ENCODE assay signal across 13 cellular contexts in genomic region chrX:139058831-139059495, GRCh38.
A peak's percentile ranks its signal among the peaks of the same experiment; 100 is the strongest.
DNase-seq lines count a peak whose midpoint lies in the region; ATAC-seq, FAIRE-seq and TF ChIP-seq lines count a peak whose summit lies in the region.
"Had no signal": no experiment of that assay in that cellular context is flagged by ENCODE, and none has a peak within 500 bp of the region (broad histone marks: within the 10 kb centered on the region; RNA-seq: fewer than 3 reads in every experiment).

No MANE protein-coding gene starts in this region.

- H3K4me1 Mint-ChIP-seq in stimulated activated naive CD8-positive, alpha-beta T cell treated with anti-CD3 and anti-CD28 coated beads, Interleukin-15, amount 100 ng/mL, for 72 hours: no peaks in the 10 kb centered on the region

- H3K4me1 ChIP-seq in right cardiac atrium (ENCODE audit: control insufficient read depth, insufficient read depth, low read length): no peaks in the 10 kb centered on the region

- ATAC-seq in GM21717 (IDR thresholded peaks at IDR 0.05; ENCODE audit: unreplicated experiment) (peak; percentile 79), HG03039 (IDR thresholded peaks at IDR 0.05; ENCODE audit: unreplicated experiment) (no peak), right cardiac atrium (no peak)
- no peak for ATAC-seq in stimulated activated naive CD8-positive, alpha-beta T cell treated with anti-CD3 and anti-CD28 coated beads, Interleukin-15, amount 100 ng/mL, for 72 hours
- ATAC-seq: activated CD8-positive, alpha-beta T cell treated with anti-CD3 and anti-CD28 coated beads for 36 hours had no signal

- no peak for FAIRE-seq in bronchial epithelial cell (lab: Jason Lieb, UNC)
- FAIRE-seq: HTR-8/SVneo had no signal

- no peaks in the 10 kb centered on the region for H3K27me3 Mint-ChIP-seq in stimulated activated naive CD8-positive, alpha-beta T cell treated with anti-CD3 and anti-CD28 coated beads, Interleukin-15, amount 100 ng/mL, for 72 hours
- H3K27me3 Mint-ChIP-seq: activated CD8-positive, alpha-beta T cell treated with anti-CD3 and anti-CD28 coated beads for 36 hours; stimulated activated naive CD8-positive, alpha-beta T cell treated with anti-CD3 and anti-CD28 coated beads, Interleukin-15, Interleukin-2, amounts not matched to agents 100 ng/mL and 50 ng/mL, for 24 hours had no signal

- no peak overlapping the region for H3K4me3 Mint-ChIP-seq in stimulated activated naive CD8-positive, alpha-beta T cell treated with anti-CD3 and anti-CD28 coated beads, Interleukin-15, amount 100 ng/mL, for 72 hours
- H3K4me3 Mint-ChIP-seq: activated CD8-positive, alpha-beta T cell treated with anti-CD3 and anti-CD28 coated beads for 36 hours; stimulated activated naive CD8-positive, alpha-beta T cell treated with anti-CD3 and anti-CD28 coated beads, Interleukin-15, Interleukin-2, amounts not matched to agents 100 ng/mL and 50 ng/mL, for 24 hours had no signal

- intact Hi-C loops in right cardiac atrium (cut with DNase I): no loop called here

- H3K36me3 ChIP-seq in bronchial epithelial cell (ENCODE audit: control insufficient read depth, insufficient read depth, low read length): no peaks in the 10 kb centered on the region

- H3K9me3 Mint-ChIP-seq in stimulated activated naive CD8-positive, alpha-beta T cell treated with anti-CD3 and anti-CD28 coated beads, Interleukin-15, amount 100 ng/mL, for 72 hours: no peaks in the 10 kb centered on the region
- H3K9me3 Mint-ChIP-seq: activated CD8-positive, alpha-beta T cell treated with anti-CD3 and anti-CD28 coated beads for 36 hours; stimulated activated naive CD8-positive, alpha-beta T cell treated with anti-CD3 and anti-CD28 coated beads, Interleukin-15, Interleukin-2, amounts not matched to agents 100 ng/mL and 50 ng/mL, for 24 hours had no signal

- H3K27ac Mint-ChIP-seq in stimulated activated naive CD8-positive, alpha-beta T cell treated with anti-CD3 and anti-CD28 coated beads, Interleukin-15, amount 100 ng/mL, for 72 hours: no peak overlapping the region
- H3K27ac Mint-ChIP-seq: activated CD8-positive, alpha-beta T cell treated with anti-CD3 and anti-CD28 coated beads for 36 hours; stimulated activated naive CD8-positive, alpha-beta T cell treated with anti-CD3 and anti-CD28 coated beads, Interleukin-15, Interleukin-2, amounts not matched to agents 100 ng/mL and 50 ng/mL, for 24 hours had no signal

- no peak for TF ChIP-seq CTCF in bronchial epithelial cell (IDR thresholded peaks at IDR 0.05; ENCODE audit: insufficient read depth, low read length, severe bottlenecking)

- H3K27me3 ChIP-seq in bronchial epithelial cell (ENCODE audit: control insufficient read depth, insufficient read depth, low read length): no peaks in the 10 kb centered on the region
- H3K27me3 ChIP-seq in right cardiac atrium (ENCODE audit: control insufficient read depth, insufficient read depth): no peaks in the 10 kb centered on the region

- H3K4me3 ChIP-seq in bronchial epithelial cell (ENCODE audit: low read depth, low read length): no peak overlapping the region
- H3K4me3 ChIP-seq in right cardiac atrium (ENCODE audit: low read length): no peak overlapping the region
- H3K4me3 ChIP-seq: coronary artery had no signal

- H3K9me3 ChIP-seq in right cardiac atrium (ENCODE audit: control insufficient read depth, low read length): no peaks in the 10 kb centered on the region

- 63% methylated on average over 4 of the region's 4 CpGs for WGBS in right cardiac atrium

- H3K27ac ChIP-seq in right cardiac atrium (ENCODE audit: low read length): no peak overlapping the region
- H3K27ac ChIP-seq: coronary artery had no signal

- DNase-seq in HT1080 (ENCODE audit: low read depth) (peak; percentile 79), bronchial epithelial cell (ENCODE audit: low read depth) (peak; percentile 78), non-pigmented ciliary epithelial cell (ENCODE audit: low read depth) (peak; percentile 35), right cardiac atrium (no peak)
- no peak for DNase-seq in stimulated activated naive CD8-positive, alpha-beta T cell treated with anti-CD3 and anti-CD28 coated beads, Interleukin-15, amount 100 ng/mL, for 72 hours
- DNase-seq: activated CD8-positive, alpha-beta T cell treated with anti-CD3 and anti-CD28 coated beads for 36 hours; activated naive CD4-positive, alpha-beta T cell treated with anti-CD3 and anti-CD28 coated beads, Interleukin-2, amount 50 U/mL, for 16 hours; stimulated activated CD4-positive, alpha-beta T cell treated with anti-CD3 and anti-CD28 coated beads, Interleukin-2, amount 100 ng/mL, for 24 hours had no signal

Comparison
In these comparisons a context has a peak if more than half of its experiments do, and no peak if none do; other contexts are left out.
1. DNase-seq: peak in HT1080 (single experiment), bronchial epithelial cell (single experiment) and non-pigmented ciliary epithelial cell (single experiment); none in stimulated activated naive CD8-positive, alpha-beta T cell treated with anti-CD3 and anti-CD28 coated beads, Interleukin-15, amount 100 ng/mL, for 72 hours (0 of 2) and right cardiac atrium (0 of 3).